Comparison of ENCODE assay signal across 8 cellular contexts in the genomic region with DNA sequence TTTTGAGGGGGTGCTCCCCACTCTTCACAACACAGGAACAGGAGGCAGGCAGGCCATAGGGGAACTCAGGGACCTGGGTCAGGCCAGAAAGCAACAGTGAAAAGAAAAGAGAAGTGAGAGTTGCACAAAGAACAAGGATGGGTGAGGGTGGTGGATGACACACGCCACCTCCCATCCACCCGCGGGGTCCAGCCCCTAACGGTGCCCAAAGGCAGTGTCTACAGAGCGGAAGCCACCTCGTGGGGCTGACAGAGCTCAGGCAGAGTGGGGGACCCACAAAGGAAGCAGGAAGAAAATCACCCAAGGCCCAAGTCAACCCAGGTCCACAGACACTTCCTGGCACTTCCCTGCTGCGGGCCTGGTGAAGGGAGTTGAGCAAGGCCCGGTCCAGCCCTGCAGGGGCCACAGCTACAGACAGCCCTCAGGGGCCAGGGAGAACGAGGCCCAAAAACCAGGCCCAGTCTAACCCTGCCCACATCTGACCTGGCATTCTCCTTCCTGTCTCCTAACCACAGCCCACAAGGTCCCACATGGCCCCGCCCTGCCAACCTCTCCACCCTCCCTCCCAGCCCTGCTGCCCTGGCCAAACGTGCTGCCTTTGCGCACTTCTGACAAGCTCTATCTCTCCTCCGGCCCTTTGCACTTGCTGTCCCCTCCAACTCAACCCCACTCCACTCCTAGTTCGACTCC. TPM values are rescaled to one million over a fixed set of nuclear protein-coding genes. Genes with fewer than 3 reads are reported as not detected.
A peak's percentile ranks its signal among the peaks of the same experiment; 100 is the strongest.
DNase-seq lines count a peak whose midpoint lies in the region; ATAC-seq and TF ChIP-seq lines count a peak whose summit lies in the region.

No MANE protein-coding gene starts in this region.

- H3K27ac ChIP-seq in CD8-positive, alpha-beta memory T cell (ENCODE audit: low read depth, low read length), result peak overlapping the region; percentile 60
- no peak overlapping the region for H3K27ac ChIP-seq in GM23248
- H3K27ac ChIP-seq in vagina, result no peak overlapping the region

- ATAC-seq in GM19468 (IDR thresholded peaks at IDR 0.05; ENCODE audit: extremely low read depth, unreplicated experiment), result peak; percentile 91
- ATAC-seq in HG03521 (IDR thresholded peaks at IDR 0.05; ENCODE audit: unreplicated experiment), result peak; percentile 91

- H3K27ac Mint-ChIP-seq in CD8-positive, alpha-beta memory T cell, result peak overlapping the region; percentile 85 to 99 (median 97)

- DNase-seq in CD8-positive, alpha-beta memory T cell, result peak; percentile 62 to 86 (median 76)
- DNase-seq in activated CD4-positive, CD25-positive, alpha-beta regulatory T cell (lab: John Stamatoyannopoulos, UW), result peak; percentile 17 to 55 (median 37)
- peak; percentile 56 for DNase-seq in effector CD4-positive, alpha-beta T cell
- peak; percentile 62 to 72 for DNase-seq in stimulated activated CD4-positive, alpha-beta T cell treated with anti-CD3 and anti-CD28 coated beads, Interleukin-2, amount 100 ng/mL, for 24 hours
- DNase-seq in GM23248 (no peak), vagina (ENCODE audit: extremely low spot score in 2 of 2) (no peak)

- H3K36me3 ChIP-seq in CD8-positive, alpha-beta memory T cell (ENCODE audit: insufficient read depth, low read length), result peaks cover 5% of the 10 kb centered on the region
- H3K36me3 ChIP-seq in GM23248 (ENCODE audit: low read depth) (no peaks in the 10 kb centered on the region), vagina (no peaks in the 10 kb centered on the region)

- H3K9ac ChIP-seq in GM23248, result no peak overlapping the region

- H3K9me2 ChIP-seq in GM23248 (ENCODE audit: insufficient read depth), result no peaks in the 10 kb centered on the region

- no peaks in the 10 kb centered on the region for H3K9me3 ChIP-seq in CD8-positive, alpha-beta memory T cell (ENCODE audit: low read length)
- H3K9me3 ChIP-seq in GM23248 (ENCODE audit: low read depth) (no peaks in the 10 kb centered on the region), vagina (no peaks in the 10 kb centered on the region)

- POLR2A ChIA-PET in CD8-positive, alpha-beta memory T cell (lab: Charles Lee), result interaction anchor here (0.8 to 1.4 kb wide), 6 partner anchors 9 to 70 kb away, joined by 3 to 8 read pairs (median 4); no protein-coding TSS in a partner anchor

- no peaks in the 10 kb centered on the region for H4K20me1 ChIP-seq in GM23248 (ENCODE audit: insufficient read depth)

- peak overlapping the region; percentile 76 to 94 (median 85) for H3K4me3 Mint-ChIP-seq in CD8-positive, alpha-beta memory T cell

- no peak for TF ChIP-seq CTCF in vagina (IDR thresholded peaks at IDR 0.05)

- peaks cover 0 to 12% (median under 1%) of the 10 kb centered on the region in 3 donors for H3K36me3 Mint-ChIP-seq in CD8-positive, alpha-beta memory T cell

- H3F3A ChIP-seq in GM23248 (ENCODE audit: insufficient read depth), result no peaks in the 10 kb centered on the region

- 71 to 72% methylated on average over 13 to 14 of the region's 14 CpGs for WGBS in GM23248 (ENCODE audit: low coverage in 1 of 2, low lambda C conversion rate in 2 of 2, missing lambda C conversion rate in 2 of 2), 2 experiments

- H3K4me1 Mint-ChIP-seq in CD8-positive, alpha-beta memory T cell, result peaks cover 56 to 71% (median 70%) of the 10 kb centered on the region in 3 donors

- H2AFZ ChIP-seq in GM23248, result no peak overlapping the region

- peaks cover 0 to 4% of the 10 kb centered on the region in 2 donors for H3K27me3 Mint-ChIP-seq in CD8-positive, alpha-beta memory T cell

- in situ Hi-C loops in GM23248 (cut with MboI), result no loop called here

- no peaks in the 10 kb centered on the region for H3K79me2 ChIP-seq in GM23248 (ENCODE audit: insufficient read depth)

- no peak overlapping the region for H3K4me2 ChIP-seq in GM23248 (ENCODE audit: unreplicated experiment)

- peak overlapping the region; percentile 55 for H3K4me3 ChIP-seq in CD8-positive, alpha-beta memory T cell (ENCODE audit: low read length)
- H3K4me3 ChIP-seq in GM23248 (no peak overlapping the region), vagina (no peak overlapping the region)

- H3K4me1 ChIP-seq in CD8-positive, alpha-beta memory T cell (ENCODE audit: insufficient read depth, low read length), result peaks cover 67% of the 10 kb centered on the region
- H3K4me1 ChIP-seq in GM23248 (ENCODE audit: insufficient read depth) (no peaks in the 10 kb centered on the region), vagina (peaks cover 3% of the 10 kb centered on the region)

- H3K9me3 Mint-ChIP-seq in CD8-positive, alpha-beta memory T cell, result no peaks in the 10 kb centered on the region

- CTCF ChIA-PET in CD8-positive, alpha-beta memory T cell (lab: Charles Lee), result interaction anchor here (0.8 to 10.7 kb wide), 5 partner anchors 9 to 68 kb away, joined by 3 to 106 read pairs (median 5); no protein-coding TSS in a partner anchor

- TF ChIP-seq POLR2A in vagina (IDR thresholded peaks at IDR 0.05), result no peak

- intact Hi-C loops in vagina (cut with DNase I), result no loop called here

- H3K27me3 ChIP-seq in CD8-positive, alpha-beta memory T cell (ENCODE audit: insufficient read depth, low read length, poor library complexity, severe bottlenecking), result no peaks in the 10 kb centered on the region
- H3K27me3 ChIP-seq in GM23248 (replicated peaks; ENCODE audit: insufficient read depth), result peaks cover 19% of the 10 kb centered on the region
- no peaks in the 10 kb centered on the region for H3K27me3 ChIP-seq in vagina

RNA-seq across cellular contexts. Expression of a gene that starts 5.9 kb away (rescaled TPM):
- total RNA-seq in CD8-positive, alpha-beta memory T cell, result 100 to 1,000 TPM; 143 to 146 TPM
- polyA plus RNA-seq in CD8-positive, alpha-beta memory T cell, result 87.4 TPM
- under 0.01 TPM in 1 of 2 replicates, not detected in the other for total RNA-seq in GM23248 (2014; rRNA removed; shearing (Covaris generic))
- polyA plus RNA-seq in GM23248 (2016; fragmentation: Nextera tagmentation; extraction: Ambion mirVana), result 0.04 and 0.18 TPM in 2 replicates
- 10.1 TPM for total RNA-seq in vagina

Comparison
In these comparisons a context has a peak if more than half of its experiments do, and no peak if none do; other contexts are left out.
1. DNase-seq: peak in CD8-positive, alpha-beta memory T cell (5 of 5), activated CD4-positive, CD25-positive, alpha-beta regulatory T cell (4 of 4), effector CD4-positive, alpha-beta T cell (single experiment) and stimulated activated CD4-positive, alpha-beta T cell treated with anti-CD3 and anti-CD28 coated beads, Interleukin-2, amount 100 ng/mL, for 24 hours (2 of 2); none in GM23248 (single experiment) and vagina (0 of 2).
2. RNA of a gene that starts 5.9 kb away (total RNA-seq): 143 to 146 TPM in CD8-positive, alpha-beta memory T cell; 10.1 TPM in vagina (single experiment) and under 0.01 TPM in GM23248; every median in the first group is over 10 times any median in the second.